In the genomic region with DNA sequence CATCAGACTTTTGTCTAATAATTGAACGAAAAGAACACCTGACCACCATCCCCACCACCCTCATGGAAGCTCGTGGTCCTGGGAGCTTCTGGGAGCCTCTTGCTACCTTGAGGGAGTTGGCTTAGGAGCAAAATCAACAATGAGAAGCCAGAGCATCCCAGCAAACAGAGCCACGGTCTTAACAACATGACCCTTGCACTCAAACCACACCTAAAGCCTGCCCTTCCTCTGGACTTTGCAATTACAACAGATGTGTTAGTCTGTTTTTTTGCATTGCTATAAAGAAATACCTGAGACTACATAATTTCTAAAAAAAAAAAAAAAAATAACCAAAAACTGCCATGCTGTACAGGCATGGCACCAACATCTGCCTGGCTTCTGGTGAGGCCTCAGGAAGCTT, we compare ENCODE assay signal across 17 cellular contexts. TPM values are rescaled to one million over a fixed set of nuclear protein-coding genes. Genes with fewer than 3 reads are reported as not detected.
DNase-seq lines count a peak whose midpoint lies in the region; ATAC-seq and TF ChIP-seq lines count a peak whose summit lies in the region.
"Had no signal": no experiment of that assay in that cellular context is flagged by ENCODE, and none has a peak within 500 bp of the region (broad histone marks: within the 10 kb centered on the region; RNA-seq: fewer than 3 reads in every experiment).

No MANE protein-coding gene starts in this region.

- H3K4me3 Mint-ChIP-seq in activated CD4-positive, alpha-beta T cell treated with anti-CD3 and anti-CD28 coated beads, Interleukin-2, amount 10 ng/mL, durations not matched to agents 24 days and 14 days, result no peak overlapping the region
- H3K4me3 Mint-ChIP-seq: CD14-positive monocyte; CD8-positive, alpha-beta T cell; HFFc6; IgD-negative memory B cell had no signal

- TF ChIP-seq CTCF in colonic mucosa (IDR thresholded peaks at IDR 0.05) (no peak), right lobe of liver (IDR thresholded peaks at IDR 0.05) (no peak), transverse colon (IDR thresholded peaks at IDR 0.05) (no peak)

- intact Hi-C loops in activated CD4-positive, alpha-beta T cell treated with anti-CD3 and anti-CD28 coated beads, Interleukin-2, amount 10 ng/mL, durations not matched to agents 24 days and 14 days (cut with micrococcal nuclease), result no loop called here
- intact Hi-C loops in colonic mucosa (cut with DNase I), result no loop called here
- intact Hi-C loops in right lobe of liver (cut with DNase I), result no loop called here
- intact Hi-C loops in transverse colon (cut with DNase I; ENCODE audit: low total_unique reads), result no loop called here

- TF ChIP-seq POLR2A in right lobe of liver (IDR thresholded peaks at IDR 0.05), result no peak
- TF ChIP-seq POLR2A in transverse colon (IDR thresholded peaks at IDR 0.05), result no peak

- peaks cover 10% of the 10 kb centered on the region for H3K27me3 Mint-ChIP-seq in activated CD4-positive, alpha-beta T cell treated with anti-CD3 and anti-CD28 coated beads, Interleukin-2, amount 10 ng/mL, durations not matched to agents 24 days and 14 days

- H3K27me3 ChIP-seq in colonic mucosa, result no peaks in the 10 kb centered on the region
- H3K27me3 ChIP-seq in right lobe of liver, result no peaks in the 10 kb centered on the region
- no peaks in the 10 kb centered on the region for H3K27me3 ChIP-seq in transverse colon

- no peak overlapping the region for H3K27ac Mint-ChIP-seq in activated CD4-positive, alpha-beta T cell treated with anti-CD3 and anti-CD28 coated beads, Interleukin-2, amount 10 ng/mL, durations not matched to agents 24 days and 14 days
- H3K27ac Mint-ChIP-seq: CD14-positive monocyte; CD8-positive, alpha-beta T cell; HFFc6; IgD-negative memory B cell had no signal

- no peak overlapping the region for H3K27ac ChIP-seq in colonic mucosa
- no peak overlapping the region for H3K27ac ChIP-seq in right lobe of liver
- peak overlapping the region in 1 of 4 donors; percentile 43 for H3K27ac ChIP-seq in transverse colon
- H3K27ac ChIP-seq: 22Rv1 had no signal

- H3K36me3 ChIP-seq in colonic mucosa (no peaks in the 10 kb centered on the region), right lobe of liver (no peaks in the 10 kb centered on the region), transverse colon (no peaks in the 10 kb centered on the region)

- H3K36me3 Mint-ChIP-seq in activated CD4-positive, alpha-beta T cell treated with anti-CD3 and anti-CD28 coated beads, Interleukin-2, amount 10 ng/mL, durations not matched to agents 24 days and 14 days (ENCODE audit: low read depth), result no peaks in the 10 kb centered on the region
- H3K36me3 Mint-ChIP-seq: CD14-positive monocyte; CD8-positive, alpha-beta T cell; IgD-negative memory B cell had no signal

- 51% methylated on average over 3 of the region's 3 CpGs for WGBS in right lobe of liver (ENCODE audit: insufficient coverage, low coverage, low lambda C conversion rate, missing lambda C conversion rate)
- WGBS in transverse colon (ENCODE audit: low coverage in 1 of 2), 2 donors, result 61 to 62% methylated on average over 3 of the region's 3 CpGs

- peak; percentile 45 to 91 (median 68) for ATAC-seq in right lobe of liver
- ATAC-seq: CD8-positive, alpha-beta T cell had no signal

- no peaks in the 10 kb centered on the region for H3K9me3 Mint-ChIP-seq in activated CD4-positive, alpha-beta T cell treated with anti-CD3 and anti-CD28 coated beads, Interleukin-2, amount 10 ng/mL, durations not matched to agents 24 days and 14 days
- H3K9me3 Mint-ChIP-seq: CD8-positive, alpha-beta T cell; HFFc6 had no signal

- H3K9me3 ChIP-seq in colonic mucosa (no peaks in the 10 kb centered on the region), right lobe of liver (no peaks in the 10 kb centered on the region), transverse colon (no peaks in the 10 kb centered on the region)

- H3K4me3 ChIP-seq in colonic mucosa, result no peak overlapping the region
- H3K4me3 ChIP-seq in right lobe of liver, result no peak overlapping the region
- no peak overlapping the region for H3K4me3 ChIP-seq in transverse colon

- in situ Hi-C loops in transverse colon (cut with MboI; ENCODE audit: low pct_ligation_motif_present in 1 of 4, low pct_unique_long_range_greater_than_20kb in 1 of 4, low sequenced_read_pairs in 3 of 4), result no loop called here

- no peaks in the 10 kb centered on the region for H3K4me1 Mint-ChIP-seq in activated CD4-positive, alpha-beta T cell treated with anti-CD3 and anti-CD28 coated beads, Interleukin-2, amount 10 ng/mL, durations not matched to agents 24 days and 14 days
- H3K4me1 Mint-ChIP-seq: CD14-positive monocyte, IgD-negative memory B cell had no signal

- no peak for TF ChIP-seq EP300 in transverse colon (IDR thresholded peaks at IDR 0.05; ENCODE audit: low read depth)

- peak; percentile 16 for DNase-seq in activated CD4-positive, alpha-beta T cell treated with anti-CD3 and anti-CD28 coated beads, Interleukin-2, amount 10 ng/mL, durations not matched to agents 24 days and 14 days
- no peak for DNase-seq in activated CD4-positive, alpha-beta T cell treated with anti-CD3 and anti-CD28 coated beads, Interleukin-2, amount 50 U/mL, for 4 hours
- DNase-seq in colonic mucosa, result peak; percentile 56
- DNase-seq in right lobe of liver, result no peak
- DNase-seq in transverse colon, result peak; percentile 37
- no peak for DNase-seq in HPDE6-E6E7 (ENCODE audit: extremely low spot score)
- no peak for DNase-seq in dermis blood vessel endothelial cell
- DNase-seq: CD8-positive, alpha-beta T cell; COR-L47; DMS153; DND-41; GF-D8; HCEC 1CT; HFFc6 had no signal

- no peaks in the 10 kb centered on the region for H3K4me1 ChIP-seq in colonic mucosa
- H3K4me1 ChIP-seq in right lobe of liver, result no peaks in the 10 kb centered on the region
- peaks cover 0 to 5% (median 0%) of the 10 kb centered on the region in 4 donors for H3K4me1 ChIP-seq in transverse colon

- H3K9ac ChIP-seq in colonic mucosa (ENCODE audit: low read depth in 2 of 2, low read length in 2 of 2), result no peak overlapping the region

RNA-seq across cellular contexts. Expression of gene RBM24, which starts 9.5 kb away (rescaled TPM):
- total RNA-seq in activated CD4-positive, alpha-beta T cell treated with anti-CD3 and anti-CD28 coated beads, Interleukin-2, amount 10 ng/mL, durations not matched to agents 24 days and 14 days, result not detected in 2 replicates
- total RNA-seq in colonic mucosa (1 to 10 TPM; 2.8 to 4.9 TPM), right lobe of liver (1 to 10 TPM in 2 of 6 experiments, under 1 TPM in 3, not detected in 1; 0.16 to 1.9 (median 0.60) TPM), transverse colon (10 to 100 TPM in 1 of 4 donors, 1 to 10 TPM in 1, not detected in 2; 4.8 to 10.2 TPM), dermis blood vessel endothelial cell (2.9 and 3.4 TPM in 2 replicates)

Comparison
In these comparisons a context has a peak if more than half of its experiments do, and no peak if none do; other contexts are left out.
1. DNase-seq: peak in activated CD4-positive, alpha-beta T cell treated with anti-CD3 and anti-CD28 coated beads, Interleukin-2, amount 10 ng/mL, durations not matched to agents 24 days and 14 days (single experiment), colonic mucosa (single experiment) and transverse colon (single experiment); none in activated CD4-positive, alpha-beta T cell treated with anti-CD3 and anti-CD28 coated beads, Interleukin-2, amount 50 U/mL, for 4 hours (0 of 2), right lobe of liver (0 of 3), HPDE6-E6E7 (single experiment) and dermis blood vessel endothelial cell (single experiment).